In genomic region chr6:81752084-81752968, GRCh38 we compare ENCODE assay signal across 8 cellular contexts. TPM values are rescaled to one million over a fixed set of nuclear protein-coding genes. Genes with fewer than 3 reads are reported as not detected.
DNase-seq lines count a peak whose midpoint lies in the region; ATAC-seq and TF ChIP-seq lines count a peak whose summit lies in the region.

Gene TENT5A, minus strand, starts transcription at chr6:81752681. Its CDS starts 540 bp downstream, at chr6:81752141.

- peak; percentile 92 for DNase-seq in GM03348 (ENCODE audit: low spot score)
- DNase-seq in H7: peak; percentile 91
- DNase-seq in MG63: peak; percentile 95
- peak; percentile 76 for DNase-seq in SKM-1 (lab: John Stamatoyannopoulos, UW; ENCODE audit: unreplicated experiment)
- peak; percentile 87 for DNase-seq in activated naive CD8-positive, alpha-beta T cell treated with anti-CD3 and anti-CD28 coated beads for 36 hours
- DNase-seq in head of caudate nucleus: peak; percentile 54 to 88 (median 76)
- peak; percentile 94 to 96 (median 96) for DNase-seq in ovary
- peak; percentile 79 for DNase-seq in thoracic aorta (ENCODE audit: low spot score)

- peak; percentile 80 for ATAC-seq in thoracic aorta (ENCODE audit: insufficient number of reproducible peaks, low FRiP score, low read depth)

- peak within 1 kb of the TSS; percentile 88 for H3K27ac Mint-ChIP-seq in activated naive CD8-positive, alpha-beta T cell treated with anti-CD3 and anti-CD28 coated beads for 36 hours

- TF ChIP-seq POLR2A in ovary (IDR thresholded peaks at IDR 0.05): peak; percentile 85

- H3K4me3 ChIP-seq in H7 (ENCODE audit: insufficient read depth, low read depth, low read length) (peak within 1 kb of the TSS; percentile 74), MG63 (peak within 1 kb of the TSS; percentile 98), ovary (peak within 1 kb of the TSS; percentile 91), thoracic aorta (peak within 1 kb of the TSS; percentile 89)

- no peaks in the 10 kb centered on the region for H3K9me3 Mint-ChIP-seq in activated naive CD8-positive, alpha-beta T cell treated with anti-CD3 and anti-CD28 coated beads for 36 hours

- no peaks in the 10 kb centered on the region for H3K9me3 ChIP-seq in MG63
- no peaks in the 10 kb centered on the region for H3K9me3 ChIP-seq in ovary
- H3K9me3 ChIP-seq in thoracic aorta: no peaks in the 10 kb centered on the region

- H3K27me3 ChIP-seq in H7 (ENCODE audit: control insufficient read depth, insufficient read depth, low read length) (peaks cover 25% of the 10 kb centered on the region), MG63 (no peaks in the 10 kb centered on the region), ovary (no peaks in the 10 kb centered on the region), thoracic aorta (replicated peaks; ENCODE audit: insufficient read depth) (no peaks in the 10 kb centered on the region)

- H3K4me1 ChIP-seq in ovary (ENCODE audit: insufficient read depth) (peaks cover 4% of the 10 kb centered on the region), thoracic aorta (ENCODE audit: control insufficient read depth in 1 of 2, low read depth in 2 of 2) (peaks cover 9 to 19% of the 10 kb centered on the region in 2 donors)

- H3K36me3 ChIP-seq in H7 (replicated peaks; ENCODE audit: control insufficient read depth, insufficient read depth, low read length): no peaks in the 10 kb centered on the region
- H3K36me3 ChIP-seq in MG63: peaks cover 35% of the 10 kb centered on the region
- H3K36me3 ChIP-seq in ovary: no peaks in the 10 kb centered on the region
- H3K36me3 ChIP-seq in thoracic aorta: no peaks in the 10 kb centered on the region

- H3K4me1 Mint-ChIP-seq in activated naive CD8-positive, alpha-beta T cell treated with anti-CD3 and anti-CD28 coated beads for 36 hours: peaks cover 36% of the 10 kb centered on the region

- peak within 1 kb of the TSS; percentile 90 for H3K4me3 Mint-ChIP-seq in activated naive CD8-positive, alpha-beta T cell treated with anti-CD3 and anti-CD28 coated beads for 36 hours

- peak within 1 kb of the TSS; percentile 93 to 98 for H3K27ac ChIP-seq in ovary
- H3K27ac ChIP-seq in thoracic aorta: peak within 1 kb of the TSS; percentile 97 to 99

- TF ChIP-seq CTCF in ovary (IDR thresholded peaks at IDR 0.05) (peak in 2 of 3 donors; percentile 11 to 19), thoracic aorta (IDR thresholded peaks at IDR 0.05) (peak; percentile 36)

- no peak for TF ChIP-seq EP300 in ovary (IDR thresholded peaks at IDR 0.05)

- intact Hi-C loops in head of caudate nucleus (cut with DNase I): loop anchor here (5.0 kb wide), 1 partner anchor 140 kb away; no protein-coding TSS in a partner anchor
- intact Hi-C loops in ovary (cut with DNase I): loop anchor here in 2 of 4 donors (5.0 kb wide), 3 partner anchors 140 to 1145 kb away; no protein-coding TSS in a partner anchor

- H3K36me3 Mint-ChIP-seq in activated naive CD8-positive, alpha-beta T cell treated with anti-CD3 and anti-CD28 coated beads for 36 hours: peaks cover 6% of the 10 kb centered on the region

- WGBS in ovary, 3 donors: 0 to 2% (median 0%) methylated on average over 58 to 78 of the region's 78 CpGs

- peaks cover 10% of the 10 kb centered on the region for H3K27me3 Mint-ChIP-seq in activated naive CD8-positive, alpha-beta T cell treated with anti-CD3 and anti-CD28 coated beads for 36 hours

RNA-seq across cellular contexts. Expression of gene TENT5A, which starts in this region (rescaled TPM):
- total RNA-seq in H7 (2014; rRNA removed; shearing (Covaris generic)): 1.5 and 2.9 TPM in 2 replicates
- 16.4 and 22.0 TPM in 2 replicates for total RNA-seq in MG63 (2014; rRNA removed; shearing (Covaris generic); ENCODE audit: low replicate concordance)
- total RNA-seq in activated naive CD8-positive, alpha-beta T cell treated with anti-CD3 and anti-CD28 coated beads for 36 hours: under 1 TPM; 0.76 to 0.94 TPM
- 10 to 100 TPM; 19.9 to 47.1 (median 29.4) TPM for total RNA-seq in ovary
- polyA plus RNA-seq in ovary: 10 to 100 TPM; 14.6 to 46.3 TPM
- 10 to 100 TPM; 40.5 to 53.2 TPM for total RNA-seq in thoracic aorta

Comparison
In these comparisons a context has a peak if more than half of its experiments do, and no peak if none do; other contexts are left out.
1. Peak in every context shown above with its lines: DNase-seq, ATAC-seq, H3K4me3 ChIP-seq and H3K27ac ChIP-seq.
2. Peak in DNase-seq in activated naive CD8-positive, alpha-beta T cell treated with anti-CD3 and anti-CD28 coated beads for 36 hours; RNA of the gene not detected or under 1 TPM.